ENCODE assay signal across 7 cellular contexts in the genomic region with DNA sequence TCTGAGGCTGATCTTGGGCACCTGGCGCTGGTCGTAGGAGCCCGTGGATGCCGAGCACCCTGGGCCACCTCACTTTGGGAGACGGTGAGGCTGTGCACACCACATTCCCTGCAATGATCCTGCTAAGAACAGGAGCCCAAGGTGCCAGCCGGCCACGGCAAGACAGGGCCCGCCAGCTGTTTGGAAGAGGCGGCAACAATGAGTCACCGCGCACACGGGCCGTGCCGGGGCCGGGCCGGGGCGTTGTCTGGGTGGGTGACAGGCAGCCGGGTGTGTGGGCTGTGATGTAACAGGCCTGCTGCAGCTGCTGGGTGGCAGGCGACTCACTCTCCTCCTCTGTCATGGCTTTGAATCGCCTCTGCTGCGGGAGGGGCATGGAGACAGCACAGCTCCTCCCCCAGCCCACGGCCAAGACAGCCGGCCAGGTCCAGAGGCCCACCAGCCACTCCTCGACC. TPM values are rescaled to one million over a fixed set of nuclear protein-coding genes. Genes with fewer than 3 reads are reported as not detected.
A peak's percentile ranks its signal among the peaks of the same experiment; 100 is the strongest.
DNase-seq lines count a peak whose midpoint lies in the region; ATAC-seq and TF ChIP-seq lines count a peak whose summit lies in the region.

No MANE protein-coding gene starts in this region.

- H3K9me3 ChIP-seq in PC-3 (ENCODE audit: low read length) (no peaks in the 10 kb centered on the region), heart left ventricle (no peaks in the 10 kb centered on the region)

- peaks cover 46% of the 10 kb centered on the region for H3K4me1 ChIP-seq in PC-3 (ENCODE audit: insufficient read depth, low read length)
- peaks cover 0 to 3% (median 0%) of the 10 kb centered on the region in 12 donors for H3K4me1 ChIP-seq in heart left ventricle

- H3K4me2 ChIP-seq in PC-3 (ENCODE audit: low read length) = peak overlapping the region; percentile 77

- peak overlapping the region; percentile 36; the same call in 1 of the 2 replicates for H3K4me3 ChIP-seq in PC-3 (ENCODE audit: low read length)
- H3K4me3 ChIP-seq in heart left ventricle = no peak overlapping the region

- intact Hi-C loops in PC-3 (cut with micrococcal nuclease) (no loop called here), heart left ventricle (cut with DNase I) (no loop called here)

- no peaks in the 10 kb centered on the region for H3K9me2 ChIP-seq in PC-3 (replicated peaks; ENCODE audit: low read length)

- CTCF ChIA-PET in PC-3 (lab: Charles Lee) = interaction anchor here (0.8 kb wide), 1 partner anchor 46 kb away, joined by 4 read pairs; no protein-coding TSS in a partner anchor

- H3K27ac ChIP-seq in PC-3 (ENCODE audit: low read length) (no peak overlapping the region), heart left ventricle (no peak overlapping the region)

- peak; percentile 73 for DNase-seq in HCEC 1CT
- peak; percentile 93 for DNase-seq in PC-3
- peak; percentile 31 to 41 for DNase-seq in activated T-helper 1 cell treated with anti-CD3 and anti-CD28 coated beads, Interleukin-2, amount 50 U/mL, for 16 hours (ENCODE audit: low read depth in 1 of 2, low spot score in 1 of 2)
- peak in 2 of 5 donors; percentile 57 to 61 for DNase-seq in heart left ventricle
- peak; percentile 30 to 46 for DNase-seq in stimulated activated CD4-positive, alpha-beta T cell treated with anti-CD3 and anti-CD28 coated beads, Interleukin-15, amount 100 ng/mL, for 48 hours (ENCODE audit: low read depth in 2 of 2)

- ATAC-seq in PC-3 (peak; percentile 48), heart left ventricle (peak; percentile 43 to 94 (median 70)), HG03342 (IDR thresholded peaks at IDR 0.05; ENCODE audit: unreplicated experiment) (no peak), GM19328 (IDR thresholded peaks at IDR 0.05; ENCODE audit: unreplicated experiment) (no peak)

- H3K9ac ChIP-seq in PC-3 (ENCODE audit: low read length) = peak overlapping the region; percentile 15; the same call in 1 of the 2 replicates

- no peak overlapping the region for H2AFZ ChIP-seq in PC-3 (ENCODE audit: low read length)

- H3F3A ChIP-seq in PC-3 (ENCODE audit: low read length, unreplicated experiment) = peaks cover 4% of the 10 kb centered on the region

- 54 to 70% (median 62%) methylated on average over 11 to 24 of the region's 24 CpGs for WGBS in heart left ventricle, 4 donors

- TF ChIP-seq CTCF in PC-3 (conservative IDR thresholded peaks at IDR 0.05; ENCODE audit: low read depth, low read length) (no peak), heart left ventricle (IDR thresholded peaks at IDR 0.05) (no peak)

- H3K36me3 ChIP-seq in PC-3 (ENCODE audit: low read depth, low read length) (no peaks in the 10 kb centered on the region), heart left ventricle (no peaks in the 10 kb centered on the region)

- no peaks in the 10 kb centered on the region for H3K79me2 ChIP-seq in PC-3 (ENCODE audit: low read length)

- H3K27me3 ChIP-seq in PC-3 (ENCODE audit: low read length) (no peaks in the 10 kb centered on the region), heart left ventricle (peaks cover 0 to 21% (median 3%) of the 10 kb centered on the region in 9 donors)

- TF ChIP-seq POLR2A in heart left ventricle (IDR thresholded peaks at IDR 0.05) = no peak

- POLR2A ChIA-PET in PC-3 (lab: Charles Lee; ENCODE audit: unreplicated experiment) = interaction anchor here (0.9 to 1.0 kb wide), 2 partner anchors 46 to 51 kb away, joined by 5 read pairs; no protein-coding TSS in a partner anchor

- BruUV-seq in PC-3 (replicated peaks; lab: Mats Ljungman, UMichigan) = no TSS peak

- no peaks in the 10 kb centered on the region; the same call in 1 of the 2 replicates for H4K20me1 ChIP-seq in PC-3 (ENCODE audit: low read length)

RNA-seq across cellular contexts. Expression of gene ODC1, which starts 49.7 kb away (rescaled TPM):
- 712 and 714 TPM in 2 replicates for total RNA-seq in PC-3 (2014; rRNA removed)
- total RNA-seq in heart left ventricle = 10 to 100 TPM; 28.6 to 77.6 (median 48.2) TPM
- 100 to 1,000 TPM in 1 of 2 donors, 1 to 10 TPM in 1; 6.1 to 103 TPM for polyA plus RNA-seq in heart left ventricle

Comparison
In these comparisons a context has a peak if more than half of its experiments do, and no peak if none do; other contexts are left out.
1. ATAC-seq: peak in PC-3 (single experiment) and heart left ventricle (4 of 4); none in HG03342 (single experiment) and GM19328 (single experiment).